Comparison of ENCODE assay signal across 8 cellular contexts in genomic region chr5:34486160-34486765, GRCh38.
DNase-seq lines count a peak whose midpoint lies in the region; TF ChIP-seq lines count a peak whose summit lies in the region.

No MANE protein-coding gene starts in this region.

- peak; percentile 80 for TF ChIP-seq CTCF in fibroblast of pulmonary artery (IDR thresholded peaks at IDR 0.05; ENCODE audit: low read length, missing control alignments)
- peak; percentile 95 for TF ChIP-seq CTCF in neural crest cell (conservative IDR thresholded peaks at IDR 0.05)

- peaks cover 5% of the 10 kb centered on the region for H3K9me3 Mint-ChIP-seq in neural crest cell

- no peaks in the 10 kb centered on the region for H3K36me3 ChIP-seq in stomach smooth muscle (ENCODE audit: control insufficient read depth in 2 of 2, insufficient read depth in 2 of 2, low read length in 2 of 2)

- H3K9ac ChIP-seq in stomach smooth muscle (ENCODE audit: low read length in 2 of 2), result peak overlapping the region in 1 of 2 donors; percentile 66

- no peaks in the 10 kb centered on the region for H3K27me3 Mint-ChIP-seq in neural crest cell (ENCODE audit: low read depth)

- H3K27ac ChIP-seq in stomach smooth muscle (ENCODE audit: low read length), result peak overlapping the region; percentile 49

- H3K4me1 ChIP-seq in stomach smooth muscle (ENCODE audit: control insufficient read depth, insufficient read depth, low read length), result peaks cover 28% of the 10 kb centered on the region

- no peaks in the 10 kb centered on the region for H3K27me3 ChIP-seq in stomach smooth muscle (ENCODE audit: control insufficient read depth in 1 of 2, insufficient read depth in 2 of 2, low read length in 2 of 2)

- no peak overlapping the region for H3K27ac Mint-ChIP-seq in neural crest cell (ENCODE audit: unreplicated experiment)

- H3K4me3 ChIP-seq in fibroblast of pulmonary artery (replicated peaks; ENCODE audit: low read depth, low read length), result no peak overlapping the region
- no peak overlapping the region for H3K4me3 ChIP-seq in stomach smooth muscle (ENCODE audit: low read length in 2 of 2)

- H3K4me1 Mint-ChIP-seq in neural crest cell, result peaks cover 36% of the 10 kb centered on the region

- no peaks in the 10 kb centered on the region for H3K36me3 Mint-ChIP-seq in neural crest cell (ENCODE audit: low read depth)

- H3K4me3 Mint-ChIP-seq in neural crest cell, result no peak overlapping the region

- DNase-seq in SIG-M5 treated with dmso at 0.1 percent for 504 hours (lab: John Stamatoyannopoulos, UW; ENCODE audit: unreplicated experiment) (peak; percentile 83), SIG-M5 (lab: John Stamatoyannopoulos, UW) (no peak), Kasumi-1 (lab: John Stamatoyannopoulos, UW) (peak; percentile 83 to 90), OCI-M2 (lab: John Stamatoyannopoulos, UW; ENCODE audit: unreplicated experiment) (peak; percentile 52), fibroblast of pulmonary artery (ENCODE audit: low read depth) (peak; percentile 91), neural crest cell (ENCODE audit: low read depth, low spot score) (peak; percentile 88)
- peak; percentile 79 to 82 for DNase-seq in activated T-cell treated with anti-CD3 and anti-CD28 coated beads, Interleukin-2, amount 50 U/mL, for 48 hours

- H3K9me3 ChIP-seq in stomach smooth muscle (ENCODE audit: control insufficient read depth in 2 of 2, low read length in 2 of 2), result no peaks in the 10 kb centered on the region
